In genomic region chr5:111559680-111560079, GRCh38 we compare ENCODE assay signal across 3 cellular contexts.
"Had no signal": no experiment of that assay in that cellular context is flagged by ENCODE, and none has a peak within 500 bp of the region (broad histone marks: within the 10 kb centered on the region; RNA-seq: fewer than 3 reads in every experiment).

No MANE protein-coding gene starts in this region.

- DNase-seq: GDM1, GF-D8 had no signal

- H3K4me3 ChIP-seq: GM12878 had no signal
